In the genomic region with DNA sequence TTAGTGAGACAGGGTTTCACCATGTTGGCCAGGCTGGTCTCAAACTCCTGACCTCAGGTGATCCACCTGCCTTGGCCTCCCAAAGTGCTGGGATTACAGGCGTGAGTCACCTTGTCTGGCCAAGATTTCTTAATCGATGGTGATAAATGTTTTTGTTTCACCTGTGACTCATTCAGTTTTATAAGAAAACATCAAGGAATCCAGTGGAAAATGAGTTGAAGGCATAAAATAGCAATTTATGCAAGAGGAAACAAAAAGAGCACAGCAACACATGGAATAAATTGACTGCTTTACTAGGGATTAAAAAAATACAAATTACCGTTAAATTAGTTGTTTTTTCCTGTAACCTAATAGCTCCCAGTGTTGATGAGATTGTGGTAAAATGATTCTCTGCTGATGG, we compare ENCODE assay signal across 1 cellular context.
TF ChIP-seq lines count a peak whose summit lies in the region.

No MANE protein-coding gene starts in this region.

TF ChIP-seq in HCT116, 20 proteins besides CTCF, POLR2A, EP300 and RAD21 (continued from another document):
- TF ChIP-seq, protein P1, sequence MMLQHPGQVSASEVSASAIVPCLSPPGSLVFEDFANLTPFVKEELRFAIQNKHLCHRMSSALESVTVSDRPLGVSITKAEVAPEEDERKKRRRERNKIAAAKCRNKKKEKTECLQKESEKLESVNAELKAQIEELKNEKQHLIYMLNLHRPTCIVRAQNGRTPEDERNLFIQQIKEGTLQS (IDR thresholded peaks at IDR 0.05) = no peak
- TF ChIP-seq TCF7L2 (IDR thresholded peaks at IDR 0.05; ENCODE audit: borderline replicate concordance, extremely low read depth, insufficient read depth, insufficient read length) (no peak), CEBPB (IDR thresholded peaks at IDR 0.05; ENCODE audit: low read depth) (peak; percentile 79)
